17 cellular contexts compared by ENCODE assay signal in the genomic region with DNA sequence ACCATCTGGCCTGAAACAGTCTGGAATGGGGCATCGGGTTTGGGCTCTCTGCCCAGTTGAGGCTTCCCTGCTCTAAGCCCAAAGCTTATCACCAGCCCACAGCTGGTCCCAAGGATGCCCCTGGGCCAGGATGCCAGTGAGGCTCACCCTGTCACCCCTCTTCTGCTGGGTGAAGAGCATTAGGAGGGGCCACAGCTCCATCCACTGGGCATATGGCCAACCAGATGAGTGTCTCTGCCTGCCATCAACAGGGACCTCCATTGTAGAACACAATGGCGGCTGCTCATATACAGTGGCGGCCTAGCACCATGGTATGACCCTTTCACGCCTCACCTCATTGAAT. TPM values are rescaled to one million over a fixed set of nuclear protein-coding genes. Genes with fewer than 3 reads are reported as not detected.
DNase-seq lines count a peak whose midpoint lies in the region; ATAC-seq and TF ChIP-seq lines count a peak whose summit lies in the region.
"Had no signal": no experiment of that assay in that cellular context is flagged by ENCODE, and none has a peak within 500 bp of the region (broad histone marks: within the 10 kb centered on the region; RNA-seq: fewer than 3 reads in every experiment).

No MANE protein-coding gene starts in this region.

- peak overlapping the region in 8 of 59 donors; percentile 0 to 86 (median 58) for H3K4me3 ChIP-seq in dorsolateral prefrontal cortex
- H3K4me3 ChIP-seq: BLaER1 treated with 17β-estradiol and CSF1 and Interleukin-3, amounts not matched to agents 10 nM and 100 nM; GM23248; K562 had no signal

- peak; percentile 15 for DNase-seq in DMS79 treated with DMSO at 0.1 percent for 48 hours (lab: John Stamatoyannopoulos, UW)
- no peak for DNase-seq in DMS79 (lab: John Stamatoyannopoulos, UW)
- DNase-seq in M059J (ENCODE audit: low read depth), result peak; percentile 28
- DNase-seq in dorsolateral prefrontal cortex, result peak in 1 of 10 donors; percentile 62
- peak; percentile 47 for DNase-seq in posterior vena cava (ENCODE audit: low spot score)
- no peak for DNase-seq in dermis blood vessel endothelial cell
- DNase-seq: 8988T, DMS153, GM23248, NCI-H774, SHP77 treated with DMSO at 0.1 percent for 48 hours had no signal

- H3K27ac ChIP-seq in dorsolateral prefrontal cortex, result peak overlapping the region in 43 of 59 donors; percentile 30 to 94 (median 82)
- H3K27ac ChIP-seq: BLaER1 treated with 17β-estradiol and CSF1 and Interleukin-3, amounts not matched to agents 10 nM and 100 nM; GM23248; HL-60 had no signal

- TF ChIP-seq CTCF in dorsolateral prefrontal cortex (IDR thresholded peaks at IDR 0.05 in 54 of 56, conservative IDR thresholded peaks at IDR 0.05 in 2 of 56; ENCODE audit: low read depth in 1 of 56, partially characterized antibody in 56 of 56), result no peak

- intact Hi-C loops in dorsolateral prefrontal cortex (cut with DNase I) (loop anchor here (5.0 to 10.0 kb wide), 5 partner anchors 113 to 292 kb away; a partner anchor contains a TSS), posterior vena cava (cut with DNase I) (loop anchor here (1.0 to 10.0 kb wide), 2 partner anchors 37 to 285 kb away; no protein-coding TSS in a partner anchor)

- ATAC-seq in GM18505 (IDR thresholded peaks at IDR 0.05; ENCODE audit: unreplicated experiment), result no peak
- ATAC-seq in HG02642 (IDR thresholded peaks at IDR 0.05; ENCODE audit: poor library complexity, unreplicated experiment), result no peak
- ATAC-seq: K562, Panc1 had no signal

- no peak for TF ChIP-seq POLR2A in GM18505 (IDR thresholded peaks at IDR 0.05; ENCODE audit: borderline replicate concordance, extremely low read depth, insufficient read depth, insufficient read length)

- H3K27me3 ChIP-seq in dorsolateral prefrontal cortex, result peaks cover 0 to 5% (median 0%) of the 10 kb centered on the region in 45 donors

RNA-seq across cellular contexts. Expression of a gene that starts 5.6 kb away (rescaled TPM):
- total RNA-seq in M059J (2014; rRNA removed; shearing (Covaris generic)), result 0.02 and 0.17 TPM in 2 replicates
- total RNA-seq in dorsolateral prefrontal cortex, result 100 to 1,000 TPM in 61 of 120 experiments, 10 to 100 TPM in 59; 51.7 to 159 (median 100) TPM
- total RNA-seq in posterior vena cava, result 1 to 10 TPM; 3.3 to 5.2 TPM
- total RNA-seq in dermis blood vessel endothelial cell, result 15.7 and 23.1 TPM in 2 replicates
- total RNA-seq: GM23248 had no signal

Comparison
In these comparisons a context has a peak if more than half of its experiments do, and no peak if none do; other contexts are left out.
1. DNase-seq: peak in DMS79 treated with DMSO at 0.1 percent for 48 hours (single experiment), M059J (single experiment) and posterior vena cava (single experiment); none in DMS79 (single experiment) and dermis blood vessel endothelial cell (single experiment).